ENCODE assay signal across 11 cellular contexts in the genomic region with DNA sequence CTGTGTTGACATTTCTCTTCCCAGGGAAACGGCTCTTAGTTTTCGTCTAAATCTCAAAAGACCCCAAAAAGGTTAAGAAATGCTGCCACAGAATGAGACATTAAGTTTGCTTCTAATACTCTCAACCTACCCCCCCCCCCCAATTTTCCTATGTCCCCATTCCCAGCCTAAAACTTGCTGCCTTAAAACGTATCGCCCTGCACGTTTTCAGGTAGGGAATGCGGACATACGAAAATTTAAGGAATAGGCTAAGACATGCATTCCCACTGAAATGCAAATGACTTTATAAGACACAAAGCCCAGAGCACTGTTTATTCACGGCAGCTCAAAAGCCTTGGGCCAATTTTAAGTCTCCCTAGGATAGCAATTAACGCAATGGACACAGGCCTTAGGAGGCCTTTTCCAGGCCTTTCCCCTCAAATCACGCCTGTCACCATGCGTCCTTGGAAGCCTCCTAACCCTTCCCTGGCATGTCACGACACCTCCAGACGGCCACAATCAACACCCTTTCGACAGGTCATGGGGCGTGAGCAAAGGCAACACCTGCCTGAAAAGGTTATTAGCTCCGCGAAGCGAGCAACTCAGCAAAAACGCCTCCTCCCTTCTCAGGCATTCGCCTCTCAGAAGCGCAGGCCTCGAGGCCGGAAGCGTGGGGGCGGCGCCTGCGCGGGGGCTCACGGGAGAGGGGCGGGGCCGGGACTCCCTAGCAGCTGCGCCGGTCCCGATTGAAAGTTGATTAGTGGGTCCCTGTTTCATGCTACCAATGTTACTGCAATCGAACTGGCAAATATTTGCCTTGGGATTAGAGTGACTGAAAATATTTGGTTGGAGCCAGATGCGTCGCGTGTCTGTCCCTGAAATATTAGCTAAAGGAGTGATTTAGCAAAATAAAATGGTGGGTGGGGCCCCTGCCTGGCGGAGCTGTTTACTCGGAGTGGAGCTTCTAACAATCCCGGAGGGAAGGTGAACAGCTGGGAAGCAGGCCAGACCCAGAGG.
DNase-seq lines count a peak whose midpoint lies in the region; ATAC-seq and TF ChIP-seq lines count a peak whose summit lies in the region.
"Had no signal": no experiment of that assay in that cellular context is flagged by ENCODE, and none has a peak within 500 bp of the region (broad histone marks: within the 10 kb centered on the region; RNA-seq: fewer than 3 reads in every experiment).

No MANE protein-coding gene starts in this region.

- DNase-seq in NCI-H1436 (lab: John Stamatoyannopoulos, UW): peak; percentile 80
- DNase-seq in NCI-H1436 treated with DMSO at 0.1 percent for 48 hours (lab: John Stamatoyannopoulos, UW): no peak
- no peak for DNase-seq in RWPE2 (ENCODE audit: low spot score)
- DNase-seq in erythroblast (lab: John Stamatoyannopoulos, UW): no peak
- DNase-seq in activated CD4-positive, alpha-beta T cell treated with anti-CD3 and anti-CD28 coated beads for 4 hours: no peak
- DNase-seq in NCI-H2227 treated with DMSO at 0.1 percent for 48 hours (lab: John Stamatoyannopoulos, UW): no peak
- DNase-seq: activated CD8-positive, alpha-beta memory T cell treated with anti-CD3 and anti-CD28 coated beads, Interleukin-2, amount 50 U/mL, for 4 hours had no signal

- no peak for TF ChIP-seq POLR2A in erythroblast (IDR thresholded peaks at IDR 0.05; ENCODE audit: low read length)

- H3K4me1 ChIP-seq in RWPE2 (ENCODE audit: insufficient read depth, poor library complexity, severe bottlenecking) (no peaks in the 10 kb centered on the region), iPS-20b (ENCODE audit: insufficient read depth, low read length) (peaks cover 4% of the 10 kb centered on the region; the same call in 1 of the 2 replicates)
- H3K4me1 ChIP-seq: ascending aorta had no signal

- peak overlapping the region; percentile 38; the same call in 1 of the 2 replicates for H3K9ac ChIP-seq in iPS-20b (ENCODE audit: low read depth, low read length)

- H3K27ac ChIP-seq in RWPE2 (ENCODE audit: poor library complexity, severe bottlenecking) (no peak overlapping the region), iPS-20b (ENCODE audit: low read length) (peak overlapping the region; percentile 6)
- H3K27ac ChIP-seq: ascending aorta had no signal

- no peaks in the 10 kb centered on the region for H3K27me3 ChIP-seq in RWPE2 (ENCODE audit: insufficient read depth, poor library complexity, severe bottlenecking)
- no peaks in the 10 kb centered on the region for H3K27me3 ChIP-seq in iPS-20b (ENCODE audit: insufficient read depth, low read length)
- H3K27me3 ChIP-seq: ascending aorta had no signal

- H3K36me3 ChIP-seq in RWPE2 (ENCODE audit: low read depth): no peaks in the 10 kb centered on the region
- H3K36me3 ChIP-seq in iPS-20b (ENCODE audit: insufficient read depth, low read depth, low read length): no peaks in the 10 kb centered on the region
- H3K36me3 ChIP-seq: ascending aorta had no signal

- no peak for TF ChIP-seq CTCF in RWPE2 (IDR thresholded peaks at IDR 0.05; ENCODE audit: poor library complexity, severe bottlenecking)

- peak; percentile 81 for ATAC-seq in RWPE2 (ENCODE audit: low read depth)
- ATAC-seq in HG02852 (IDR thresholded peaks at IDR 0.05; ENCODE audit: unreplicated experiment): no peak

- H3K9me3 ChIP-seq in RWPE2 (ENCODE audit: severe bottlenecking): no peaks in the 10 kb centered on the region
- peaks cover 3% of the 10 kb centered on the region for H3K9me3 ChIP-seq in iPS-20b (ENCODE audit: insufficient read depth, low read depth, low read length)
- H3K9me3 ChIP-seq: ascending aorta had no signal

- H3K4me3 ChIP-seq in RWPE2 (ENCODE audit: severe bottlenecking) (peak overlapping the region; percentile 30), iPS-20b (ENCODE audit: low read length) (no peak overlapping the region)
- H3K4me3 ChIP-seq: ascending aorta, lung had no signal
